ENCODE assay signal across 30 cellular contexts in the genomic region with DNA sequence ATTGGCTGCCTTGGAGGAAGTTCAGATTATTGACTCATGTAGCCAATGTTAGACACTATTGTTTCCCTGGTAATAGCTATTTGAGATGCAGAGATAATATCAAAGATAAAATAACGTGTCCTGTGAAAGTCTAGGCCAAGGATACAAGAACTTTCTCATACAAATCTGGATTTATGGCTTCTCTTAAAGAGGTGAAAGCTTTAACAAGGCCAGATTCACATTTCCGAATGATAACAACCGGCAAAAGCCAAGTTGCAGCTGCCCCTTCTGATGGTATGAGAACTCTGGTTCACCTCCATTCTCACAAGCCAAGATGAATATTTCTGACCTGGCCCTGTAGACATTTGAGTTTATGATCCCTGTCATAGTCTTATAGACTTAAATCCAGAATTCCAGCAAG.
"Had no signal": no experiment of that assay in that cellular context is flagged by ENCODE, and none has a peak within 500 bp of the region (broad histone marks: within the 10 kb centered on the region; RNA-seq: fewer than 3 reads in every experiment).

No MANE protein-coding gene starts in this region.

- H3K27ac Mint-ChIP-seq: activated CD4-positive, alpha-beta memory T cell treated with anti-CD3 and anti-CD28 coated beads for 36 hours; activated CD4-positive, alpha-beta T cell treated with anti-CD3 and anti-CD28 coated beads, Interleukin-2, amount 10 ng/mL, durations not matched to agents 24 days and 14 days; activated naive CD4-positive, alpha-beta T cell treated with anti-CD3 and anti-CD28 coated beads for 36 hours; activated naive CD8-positive, alpha-beta T cell treated with anti-CD3 and anti-CD28 coated beads, Interleukin-2, amount 10 ng/mL, durations not matched to agents 7 days and 5 days; activated T-helper 1 cell treated with anti-CD3 and anti-CD28 coated beads, Interleukin-12 subunit alpha, Interleukin-12 subunit beta, Interleukin-2, Interleukin-4 antibody, amounts not matched to agents 30 ng/mL and 10 ng/mL and 1 ng/mL, durations not matched to agents 14 hours and 24 hours and 36 hours; nephron progenitor cell; progenitor cell of endocrine pancreas; stimulated activated naive CD8-positive, alpha-beta T cell treated with anti-CD3 and anti-CD28 coated beads, Interleukin-15, amount 100 ng/mL, for 72 hours had no signal

- H3K27ac ChIP-seq: breast epithelium, epithelial cell of prostate, esophagus squamous epithelium, gastrocnemius medialis, hepatocyte, ovary, right lobe of liver, upper lobe of right lung had no signal

- H3K9me3 Mint-ChIP-seq: activated CD4-positive, alpha-beta memory T cell treated with anti-CD3 and anti-CD28 coated beads for 36 hours; activated CD4-positive, alpha-beta T cell treated with anti-CD3 and anti-CD28 coated beads, Interleukin-2, amount 10 ng/mL, durations not matched to agents 24 days and 14 days; activated naive CD4-positive, alpha-beta T cell treated with anti-CD3 and anti-CD28 coated beads for 36 hours; activated naive CD8-positive, alpha-beta T cell treated with anti-CD3 and anti-CD28 coated beads, Interleukin-2, amount 10 ng/mL, durations not matched to agents 7 days and 5 days; activated T-helper 1 cell treated with anti-CD3 and anti-CD28 coated beads, Interleukin-12 subunit alpha, Interleukin-12 subunit beta, Interleukin-2, Interleukin-4 antibody, amounts not matched to agents 30 ng/mL and 10 ng/mL and 1 ng/mL, durations not matched to agents 14 hours and 24 hours and 36 hours; nephron progenitor cell had no signal

- H3K36me3 ChIP-seq: breast epithelium, esophagus squamous epithelium, gastrocnemius medialis, ovary, right lobe of liver, upper lobe of right lung had no signal

- FAIRE-seq: keratinocyte had no signal

- H3K4me3 ChIP-seq: breast epithelium, esophagus squamous epithelium, gastrocnemius medialis, hepatocyte, mucosa of descending colon, ovary, right lobe of liver, upper lobe of right lung had no signal

- DNase-seq: activated CD4-positive, alpha-beta memory T cell treated with anti-CD3 and anti-CD28 coated beads for 36 hours; activated CD4-positive, alpha-beta T cell treated with anti-CD3 and anti-CD28 coated beads, Interleukin-2, amount 10 ng/mL, durations not matched to agents 24 days and 14 days; activated CD4-positive, CD25-positive, alpha-beta regulatory T cell treated with anti-CD3 and anti-CD28 coated beads, Interleukin-2, amount 50 U/mL, for 72 hours; activated CD8-positive, alpha-beta memory T cell treated with anti-CD3 and anti-CD28 coated beads, Interleukin-2, amount 50 U/mL, for 4 hours; activated effector memory CD4-positive, alpha-beta T cell treated with anti-CD3 and anti-CD28 coated beads, Interleukin-2, amount 50 U/mL, for 16 hours; activated naive CD4-positive, alpha-beta T cell treated with anti-CD3 and anti-CD28 coated beads for 36 hours; activated naive CD8-positive, alpha-beta T cell treated with anti-CD3 and anti-CD28 coated beads, Interleukin-2, amount 10 ng/mL, durations not matched to agents 7 days and 5 days; activated T-cell treated with anti-CD3 and anti-CD28 coated beads, Interleukin-2, amount 50 U/mL, for 1 hour; amniotic stem cell; central memory CD4-positive, alpha-beta T cell; esophagus squamous epithelium; gastrocnemius medialis; left cardiac atrium; mesenchymal stem cell; mucosa of descending colon; nephron progenitor cell; ovary; right lobe of liver; stimulated activated CD4-positive, alpha-beta T cell treated with anti-CD3 and anti-CD28 coated beads, Interleukin-12 subunit alpha, Interleukin-12 subunit beta, amount 100 ng/mL, for 4 hours; stimulated activated CD4-positive, alpha-beta T cell treated with anti-CD3 and anti-CD28 coated beads, Interleukin-4, amount 100 ng/mL, for 1 hour; stimulated activated naive CD8-positive, alpha-beta T cell treated with anti-CD3 and anti-CD28 coated beads, Interleukin-15, amount 100 ng/mL, for 72 hours; substantia nigra; T-helper 2 cell; upper lobe of right lung had no signal

- H3K4me1 ChIP-seq: breast epithelium, esophagus squamous epithelium, gastrocnemius medialis, right lobe of liver, upper lobe of right lung had no signal

- H3K27me3 Mint-ChIP-seq: activated CD4-positive, alpha-beta memory T cell treated with anti-CD3 and anti-CD28 coated beads for 36 hours; activated CD4-positive, alpha-beta T cell treated with anti-CD3 and anti-CD28 coated beads, Interleukin-2, amount 10 ng/mL, durations not matched to agents 24 days and 14 days; stimulated activated naive CD8-positive, alpha-beta T cell treated with anti-CD3 and anti-CD28 coated beads, Interleukin-15, amount 100 ng/mL, for 72 hours had no signal

- H3K36me3 Mint-ChIP-seq: activated CD4-positive, alpha-beta memory T cell treated with anti-CD3 and anti-CD28 coated beads for 36 hours; activated naive CD8-positive, alpha-beta T cell treated with anti-CD3 and anti-CD28 coated beads, Interleukin-2, amount 10 ng/mL, durations not matched to agents 7 days and 5 days had no signal

- H3K9me3 ChIP-seq: breast epithelium, esophagus squamous epithelium, gastrocnemius medialis, mucosa of descending colon, ovary, right lobe of liver, upper lobe of right lung had no signal

- H3K4me2 ChIP-seq: hepatocyte had no signal

- H3K4me3 Mint-ChIP-seq: activated CD4-positive, alpha-beta memory T cell treated with anti-CD3 and anti-CD28 coated beads for 36 hours; activated CD4-positive, alpha-beta T cell treated with anti-CD3 and anti-CD28 coated beads, Interleukin-2, amount 10 ng/mL, durations not matched to agents 24 days and 14 days; activated naive CD4-positive, alpha-beta T cell treated with anti-CD3 and anti-CD28 coated beads for 36 hours; activated naive CD8-positive, alpha-beta T cell treated with anti-CD3 and anti-CD28 coated beads, Interleukin-2, amount 10 ng/mL, durations not matched to agents 7 days and 5 days; activated T-helper 1 cell treated with anti-CD3 and anti-CD28 coated beads, Interleukin-12 subunit alpha, Interleukin-12 subunit beta, Interleukin-2, Interleukin-4 antibody, amounts not matched to agents 30 ng/mL and 10 ng/mL and 1 ng/mL, durations not matched to agents 14 hours and 24 hours and 36 hours; nephron progenitor cell; stimulated activated naive CD8-positive, alpha-beta T cell treated with anti-CD3 and anti-CD28 coated beads, Interleukin-15, amount 100 ng/mL, for 72 hours had no signal

- H3K79me2 ChIP-seq: hepatocyte had no signal

- ATAC-seq: gastrocnemius medialis; left cardiac atrium; mucosa of descending colon; right lobe of liver; stimulated activated naive CD8-positive, alpha-beta T cell treated with anti-CD3 and anti-CD28 coated beads, Interleukin-15, amount 100 ng/mL, for 72 hours; upper lobe of right lung had no signal

- H3K27me3 ChIP-seq: breast epithelium, esophagus squamous epithelium, gastrocnemius medialis, hepatocyte, ovary, right lobe of liver, upper lobe of right lung had no signal

- H2AFZ ChIP-seq: hepatocyte had no signal
